Comparison of ENCODE assay signal across 1 cellular context in genomic region chr12:93441617-93442410, GRCh38.
TF ChIP-seq lines count a peak whose summit lies in the region.

UBE2N (minus strand) TSS chr12:93441947; CDS start chr12:93441884, 63 bp downstream.

TF ChIP-seq in K562, 482 proteins besides CTCF, POLR2A, EP300 and RAD21 (continued from another document and continues in another):
- TF ChIP-seq ZNF318 (IDR thresholded peaks at IDR 0.05; ENCODE audit: borderline replicate concordance in 1 of 2, low read depth in 1 of 2): no peak
- TF ChIP-seq FOSL1 (tag; conservative IDR thresholded peaks at IDR 0.05): no peak
- TF ChIP-seq PRPF4 (IDR thresholded peaks at IDR 0.05; ENCODE audit: insufficient read depth, low read depth, low read length, poor library complexity, severe bottlenecking): no peak
- TF ChIP-seq ZBTB12 (CRISPR knock-in tag; IDR thresholded peaks at IDR 0.05): peak; percentile 71; the same call in 1 of the 2 replicates
- TF ChIP-seq ASH1L (IDR thresholded peaks at IDR 0.05; ENCODE audit: borderline replicate concordance, low read depth, partially characterized antibody): no peak
- TF ChIP-seq RNF2 (IDR thresholded peaks at IDR 0.05): no peak
- TF ChIP-seq KLF1 (tag; IDR thresholded peaks at IDR 0.05): no peak
- TF ChIP-seq YY1 (IDR thresholded peaks at IDR 0.05; ENCODE audit: borderline replicate concordance in 1 of 3, control insufficient read depth in 1 of 3, extremely low read depth in 1 of 3, insufficient read depth in 3 of 3, insufficient read length in 1 of 3, insufficient replicate concordance in 2 of 3, low read depth in 1 of 3, low read length in 2 of 3): peak; percentile 65 to 93 (median 92)
- TF ChIP-seq HDAC3 (IDR thresholded peaks at IDR 0.05; ENCODE audit: borderline replicate concordance, partially characterized antibody): no peak
- no peak for TF ChIP-seq GTF3C2 (IDR thresholded peaks at IDR 0.05; ENCODE audit: borderline replicate concordance, extremely low read depth, insufficient read length)
- no peak for TF ChIP-seq FOXJ2 (tag; IDR thresholded peaks at IDR 0.05)
- TF ChIP-seq ZNF324 (CRISPR knock-in tag; IDR thresholded peaks at IDR 0.05): no peak
- TF ChIP-seq ZNF277 (CRISPR knock-in tag; IDR thresholded peaks at IDR 0.05; ENCODE audit: borderline replicate concordance): no peak
- peak; percentile 53 for TF ChIP-seq MEIS2 (IDR thresholded peaks at IDR 0.05; ENCODE audit: partially characterized antibody)
- TF ChIP-seq BHLHE40 (IDR thresholded peaks at IDR 0.05; ENCODE audit: low read length): peak; percentile 81
- peak; percentile 85 for TF ChIP-seq MGA (IDR thresholded peaks at IDR 0.05)
- peak; percentile 90 for TF ChIP-seq CHD2 (IDR thresholded peaks at IDR 0.05; ENCODE audit: low read depth, low read length)
- TF ChIP-seq DIDO1 (tag; IDR thresholded peaks at IDR 0.05; ENCODE audit: low read depth): no peak
- no peak for TF ChIP-seq COPS2 (conservative IDR thresholded peaks at IDR 0.05)
- TF ChIP-seq POLR2AphosphoS5 (IDR thresholded peaks at IDR 0.05; ENCODE audit: control insufficient read depth, insufficient read depth, low read depth, low read length): peak; percentile 73
- TF ChIP-seq ZBTB33 (CRISPR knock-in tag; IDR thresholded peaks at IDR 0.05): no peak; the same call in 1 of the 2 replicates
- TF ChIP-seq SRSF3 (IDR thresholded peaks at IDR 0.05; ENCODE audit: insufficient read depth, low read length): no peak
- peak; percentile 83 for TF ChIP-seq ZNF644 (tag; IDR thresholded peaks at IDR 0.05; ENCODE audit: low read depth)
- no peak for TF ChIP-seq ZNF57 (CRISPR knock-in tag; IDR thresholded peaks at IDR 0.05)
